ENCODE assay signal across 14 cellular contexts in the genomic region with DNA sequence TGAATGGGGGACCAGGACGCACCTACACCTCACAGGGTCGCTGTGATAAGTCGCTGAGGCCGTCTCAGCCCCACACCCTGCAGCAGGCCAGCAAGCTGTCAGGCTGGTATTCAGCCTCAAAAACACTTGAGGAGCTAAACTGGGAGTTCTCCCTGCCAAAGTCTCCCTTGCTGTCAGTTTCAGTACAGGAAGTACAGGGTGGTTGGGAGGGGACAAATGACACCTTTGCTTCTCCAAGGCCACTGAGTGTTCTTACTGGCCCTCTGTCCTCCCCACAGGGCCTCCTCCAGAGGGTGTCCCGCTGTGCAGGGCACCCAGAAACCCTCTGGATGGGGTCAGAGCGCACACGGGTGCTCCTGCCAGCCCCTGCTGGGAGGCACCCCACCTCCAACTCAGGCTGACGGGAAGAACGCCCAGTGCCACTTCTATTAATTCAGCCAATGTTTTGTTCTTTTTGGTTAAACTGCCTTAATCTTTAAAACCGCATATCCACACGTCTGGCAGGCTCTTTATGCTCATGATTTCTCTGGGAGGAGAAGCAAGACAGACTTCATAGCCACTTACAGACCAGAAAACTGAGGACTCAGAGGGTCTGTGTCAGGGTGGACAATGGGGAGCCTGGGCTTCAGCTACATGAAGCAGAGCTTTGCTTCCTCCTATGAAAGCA.
A peak's percentile ranks its signal among the peaks of the same experiment; 100 is the strongest.
DNase-seq lines count a peak whose midpoint lies in the region; ATAC-seq and TF ChIP-seq lines count a peak whose summit lies in the region.
"Had no signal": no experiment of that assay in that cellular context is flagged by ENCODE, and none has a peak within 500 bp of the region (broad histone marks: within the 10 kb centered on the region; RNA-seq: fewer than 3 reads in every experiment).

No MANE protein-coding gene starts in this region.

- peak overlapping the region; percentile 85 for H3K27ac Mint-ChIP-seq in Calu3 (ENCODE audit: unreplicated experiment)
- peak overlapping the region; percentile 90 for H3K27ac Mint-ChIP-seq in stimulated activated memory B cell treated with anti-CD40 and anti-IgM and Interleukin-4, amounts not matched to agents 10 μg/mL and 1 μg/mL and 100 μg/mL, for 72 hours

- ATAC-seq in right cardiac atrium (peak; percentile 51 to 58), HG02642 (IDR thresholded peaks at IDR 0.05; ENCODE audit: poor library complexity, unreplicated experiment) (no peak)
- ATAC-seq in stimulated activated memory B cell treated with anti-CD40 and anti-IgM and Interleukin-4, amounts not matched to agents 10 μg/mL and 1 μg/mL and 100 μg/mL, for 72 hours, result no peak
- ATAC-seq: GM12878 had no signal

- no peak for TF ChIP-seq CTCF in Calu3 (IDR thresholded peaks at IDR 0.05; ENCODE audit: unreplicated experiment)

- peaks cover 36% of the 10 kb centered on the region for H3K36me3 Mint-ChIP-seq in Calu3 (ENCODE audit: insufficient read depth, unreplicated experiment)
- peaks cover 17% of the 10 kb centered on the region for H3K36me3 Mint-ChIP-seq in stimulated activated memory B cell treated with anti-CD40 and anti-IgM and Interleukin-4, amounts not matched to agents 10 μg/mL and 1 μg/mL and 100 μg/mL, for 72 hours

- WGBS in right cardiac atrium, result 58% methylated on average over 11 of the region's 11 CpGs

- no peaks in the 10 kb centered on the region for H3K27me3 Mint-ChIP-seq in Calu3 (ENCODE audit: unreplicated experiment)
- H3K27me3 Mint-ChIP-seq in stimulated activated memory B cell treated with anti-CD40 and anti-IgM and Interleukin-4, amounts not matched to agents 10 μg/mL and 1 μg/mL and 100 μg/mL, for 72 hours, result no peaks in the 10 kb centered on the region

- H3K27me3 ChIP-seq in right cardiac atrium (ENCODE audit: control insufficient read depth, insufficient read depth), result no peaks in the 10 kb centered on the region

- H3K4me3 ChIP-seq in right cardiac atrium (ENCODE audit: low read length), result no peak overlapping the region
- H3K4me3 ChIP-seq: GM12878 had no signal

- CTCF ChIA-PET in Calu3 (lab: Charles Lee), result interaction anchor here (1.1 kb wide), 1 partner anchor 28 kb away, joined by 3 read pairs; no protein-coding TSS in a partner anchor

- H3K9me3 ChIP-seq in right cardiac atrium (ENCODE audit: control insufficient read depth, low read length), result no peaks in the 10 kb centered on the region

- no peak for DNase-seq in Calu3
- DNase-seq in right cardiac atrium, result peak in 1 of 3 donors; percentile 64
- no peak for DNase-seq in NCI-H524 (lab: John Stamatoyannopoulos, UW)
- DNase-seq in epidermal melanocyte (ENCODE audit: insufficient read length, low spot score), result no peak
- no peak for DNase-seq in central memory CD4-positive, alpha-beta T cell
- DNase-seq: foreskin fibroblast, mammary epithelial cell, NCI-H1048, T-helper 1 cell had no signal

- no peak overlapping the region for H3K4me3 Mint-ChIP-seq in Calu3 (ENCODE audit: low read depth, unreplicated experiment)
- H3K4me3 Mint-ChIP-seq in stimulated activated memory B cell treated with anti-CD40 and anti-IgM and Interleukin-4, amounts not matched to agents 10 μg/mL and 1 μg/mL and 100 μg/mL, for 72 hours, result no peak overlapping the region

- peaks cover 29% of the 10 kb centered on the region for H3K4me1 ChIP-seq in right cardiac atrium (ENCODE audit: control insufficient read depth, insufficient read depth, low read length)

- peaks cover 73% of the 10 kb centered on the region for H3K4me1 Mint-ChIP-seq in Calu3 (ENCODE audit: low read depth, unreplicated experiment)
- peaks cover 87% of the 10 kb centered on the region for H3K4me1 Mint-ChIP-seq in stimulated activated memory B cell treated with anti-CD40 and anti-IgM and Interleukin-4, amounts not matched to agents 10 μg/mL and 1 μg/mL and 100 μg/mL, for 72 hours

- intact Hi-C loops in Calu3 (cut with micrococcal nuclease; ENCODE audit: unreplicated experiment) (loop anchor here (5.0 kb wide), 1 partner anchor 293 kb away; a partner anchor contains a TSS), right cardiac atrium (cut with DNase I) (loop anchor here in 1 of 4 donors (10.0 kb wide), 1 partner anchor 75 kb away; a partner anchor contains a TSS)

- H3K27ac ChIP-seq in angular gyrus (ENCODE audit: low read depth, low read length) (peak overlapping the region; percentile 93), right cardiac atrium (ENCODE audit: low read length) (peak overlapping the region; percentile 93)
- H3K27ac ChIP-seq: HL-60 had no signal

- BruUV-seq in Calu3 (replicated peaks; lab: Mats Ljungman, UMichigan), result no TSS peak

- no peaks in the 10 kb centered on the region for H3K9me3 Mint-ChIP-seq in Calu3 (ENCODE audit: low read depth, unreplicated experiment)
- H3K9me3 Mint-ChIP-seq in stimulated activated memory B cell treated with anti-CD40 and anti-IgM and Interleukin-4, amounts not matched to agents 10 μg/mL and 1 μg/mL and 100 μg/mL, for 72 hours, result no peaks in the 10 kb centered on the region

Comparison
In these comparisons a context has a peak if more than half of its experiments do, and no peak if none do; other contexts are left out.
1. ATAC-seq: peak in right cardiac atrium (2 of 2); none in stimulated activated memory B cell treated with anti-CD40 and anti-IgM and Interleukin-4, amounts not matched to agents 10 μg/mL and 1 μg/mL and 100 μg/mL, for 72 hours (single experiment) and HG02642 (single experiment).